ENCODE assay signal across 8 cellular contexts in the genomic region with DNA sequence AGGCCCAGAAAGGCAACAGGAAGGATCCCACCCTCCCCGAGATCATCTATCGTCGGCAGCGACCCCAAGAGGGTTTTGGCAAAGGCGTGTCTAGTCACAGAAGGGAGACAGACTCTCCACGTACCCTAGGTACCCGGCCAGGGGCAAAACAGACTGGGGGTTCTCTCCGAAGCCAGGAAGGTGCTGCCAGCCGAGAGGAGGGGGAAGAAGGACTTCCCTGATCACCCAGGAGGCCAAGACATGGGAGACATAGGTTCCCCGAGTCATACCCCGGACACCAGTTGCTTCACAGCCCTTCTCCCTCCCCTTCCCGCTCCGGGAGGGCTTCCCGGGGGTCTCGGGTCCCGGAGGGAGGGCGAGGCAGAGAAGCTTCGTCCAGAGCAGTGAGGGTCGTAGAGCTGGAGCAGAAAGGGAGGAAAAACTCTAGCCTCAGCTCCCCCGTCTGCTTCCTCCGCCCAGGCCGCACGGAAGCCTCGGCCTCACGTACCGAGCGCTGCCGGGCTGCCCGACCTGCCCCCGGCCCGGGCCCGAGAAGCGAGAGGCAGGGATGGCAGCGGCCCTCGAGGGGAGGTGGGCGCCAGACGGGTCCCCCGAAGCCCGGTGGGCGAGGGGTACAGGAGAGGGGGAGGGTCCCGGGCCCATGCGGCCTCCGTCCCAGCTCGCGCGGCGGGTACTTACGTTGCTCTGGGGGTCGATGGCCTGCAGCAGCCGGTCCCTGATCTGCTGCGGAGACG. TPM values are rescaled to one million over a fixed set of nuclear protein-coding genes. Genes with fewer than 3 reads are reported as not detected.
DNase-seq lines count a peak whose midpoint lies in the region; ATAC-seq and TF ChIP-seq lines count a peak whose summit lies in the region.

No MANE protein-coding gene starts in this region.

- intact Hi-C loops in Calu3 (cut with micrococcal nuclease; ENCODE audit: unreplicated experiment) = no loop called here

- H3K9ac ChIP-seq in trophoblast cell (ENCODE audit: low read length) = peak overlapping the region; percentile 98

- H3K27me3 Mint-ChIP-seq in Calu3 (ENCODE audit: unreplicated experiment) = no peaks in the 10 kb centered on the region

- CTCF ChIA-PET in Calu3 (lab: Charles Lee) = no interaction called here

- H2BK12ac ChIP-seq in trophoblast cell (ENCODE audit: low read length) = peak overlapping the region; percentile 34

- peak overlapping the region; percentile 41 for H2BK120ac ChIP-seq in trophoblast cell (ENCODE audit: insufficient read depth, low read length, poor library complexity)

- peak overlapping the region; percentile 85 for H3K4me3 Mint-ChIP-seq in Calu3 (ENCODE audit: low read depth, unreplicated experiment)

- peak overlapping the region; percentile 85 for H3K4me2 ChIP-seq in trophoblast cell (ENCODE audit: low read length)

- DNase-seq in Calu3 = no peak
- DNase-seq in activated CD8-positive, alpha-beta memory T cell treated with anti-CD3 and anti-CD28 coated beads, Interleukin-2, amount 50 U/mL, for 4 hours = peak; percentile 23
- no peak for DNase-seq in fibroblast of pulmonary artery (ENCODE audit: low read depth)
- DNase-seq in trophoblast cell = no peak
- DNase-seq in SK-N-DZ (ENCODE audit: low spot score) = no peak
- DNase-seq in 8988T = no peak

- peaks cover 13 to 26% of the 10 kb centered on the region in 2 experiments for H3K36me3 ChIP-seq in trophoblast cell (ENCODE audit: control insufficient read depth in 1 of 2, insufficient read depth in 2 of 2, low read length in 2 of 2)

- TF ChIP-seq CTCF in Calu3 (IDR thresholded peaks at IDR 0.05; ENCODE audit: unreplicated experiment) (no peak), fibroblast of pulmonary artery (IDR thresholded peaks at IDR 0.05; ENCODE audit: low read length, missing control alignments) (no peak)

- H4K8ac ChIP-seq in trophoblast cell (ENCODE audit: low read depth, low read length) = peak overlapping the region; percentile 25

- H3K4me3 ChIP-seq in fibroblast of pulmonary artery (replicated peaks; ENCODE audit: low read depth, low read length) (peak overlapping the region; percentile 75), trophoblast cell (ENCODE audit: low read depth, low read length) (peak overlapping the region; percentile 96)

- H3K79me1 ChIP-seq in trophoblast cell (ENCODE audit: low read length) = peaks cover 12% of the 10 kb centered on the region

- H3K4me1 Mint-ChIP-seq in Calu3 (ENCODE audit: low read depth, unreplicated experiment) = peaks cover 9% of the 10 kb centered on the region

- H3K27ac ChIP-seq in trophoblast cell (ENCODE audit: low read depth, low read length) = no peak overlapping the region

- WGBS in trophoblast cell (ENCODE audit: extremely low coverage, insufficient coverage, insufficient read length) = no CpG with 5 or more reads among the region's 52 CpGs

- peak overlapping the region; percentile 50 for H2AFZ ChIP-seq in trophoblast cell (ENCODE audit: insufficient read depth, low read length, poor library complexity)

- BruUV-seq in Calu3 (replicated peaks; lab: Mats Ljungman, UMichigan) = no TSS peak

- peak; percentile 6 for ATAC-seq in HG03280 (IDR thresholded peaks at IDR 0.05; ENCODE audit: unreplicated experiment)
- ATAC-seq in GM21576 (IDR thresholded peaks at IDR 0.05; ENCODE audit: unreplicated experiment) = no peak

- no peaks in the 10 kb centered on the region for H3K9me3 Mint-ChIP-seq in Calu3 (ENCODE audit: low read depth, unreplicated experiment)

- H3K4ac ChIP-seq in trophoblast cell (ENCODE audit: low read depth, low read length) = peak overlapping the region; percentile 98

- H3K36me3 Mint-ChIP-seq in Calu3 (ENCODE audit: insufficient read depth, unreplicated experiment) = peaks cover 35% of the 10 kb centered on the region

- H3K23ac ChIP-seq in trophoblast cell (ENCODE audit: low read length) = no peak overlapping the region

- peak overlapping the region; percentile 49 for H3K18ac ChIP-seq in trophoblast cell (ENCODE audit: low read length)

- H4K12ac ChIP-seq in trophoblast cell (ENCODE audit: low read depth, low read length) = peak overlapping the region; percentile 52

- peak overlapping the region; percentile 57 for H2AK5ac ChIP-seq in trophoblast cell (ENCODE audit: low read length)

- peaks cover 21% of the 10 kb centered on the region for H3K79me2 ChIP-seq in trophoblast cell (ENCODE audit: control insufficient read depth, insufficient read depth, low read length, poor library complexity)

- H2BK5ac ChIP-seq in trophoblast cell (ENCODE audit: low read depth, low read length, poor library complexity) = peak overlapping the region; percentile 34

- no peaks in the 10 kb centered on the region for H3K27me3 ChIP-seq in trophoblast cell (ENCODE audit: insufficient read depth, low read length)

- no peaks in the 10 kb centered on the region for H3K9me3 ChIP-seq in trophoblast cell (ENCODE audit: insufficient read depth, low read depth, low read length)

- H4K91ac ChIP-seq in trophoblast cell (ENCODE audit: low read depth, low read length) = peak overlapping the region; percentile 20

- peak overlapping the region; percentile 90 for H3K14ac ChIP-seq in trophoblast cell (ENCODE audit: low read length)

- peaks cover 0 to 6% of the 10 kb centered on the region in 2 experiments for H3K4me1 ChIP-seq in trophoblast cell (ENCODE audit: control insufficient read depth in 1 of 2, insufficient read depth in 2 of 2, low read length in 2 of 2)

- H3K27ac Mint-ChIP-seq in Calu3 (ENCODE audit: unreplicated experiment) = peak overlapping the region; percentile 67

RNA-seq across cellular contexts. Expression of gene MED26, which starts 0.6 kb away (rescaled TPM):
- 9.0 and 9.6 TPM in 2 replicates for total RNA-seq in Calu3 (2022)
- polyA plus RNA-seq in trophoblast cell (2013) = 10.5 and 11.2 TPM in 2 replicates
- polyA plus RNA-seq in SK-N-DZ (2014; cell fraction: cytosol; rRNA removed) = 3.8 and 4.8 TPM in 2 replicates
- 4.6 and 5.2 TPM in 2 replicates for polyA plus RNA-seq in SK-N-DZ (2014; cell fraction: nucleus; rRNA removed)

RNA-seq across cellular contexts. Expression of gene SMIM7, which starts 32.6 kb away (rescaled TPM):
- 40.9 and 42.3 TPM in 2 replicates for total RNA-seq in Calu3 (2022)
- 65.8 and 66.8 TPM in 2 replicates for polyA plus RNA-seq in trophoblast cell (2013)
- 104 and 126 TPM in 2 replicates for polyA plus RNA-seq in SK-N-DZ (2014; cell fraction: cytosol; rRNA removed)
- polyA plus RNA-seq in SK-N-DZ (2014; cell fraction: nucleus; rRNA removed) = 63.1 and 75.0 TPM in 2 replicates

RNA-seq across cellular contexts. Expression of gene TMEM38A, which starts 33.6 kb away (rescaled TPM):
- total RNA-seq in Calu3 (2022) = 19.2 and 20.1 TPM in 2 replicates
- polyA plus RNA-seq in trophoblast cell (2013) = 1.4 and 1.6 TPM in 2 replicates
- polyA plus RNA-seq in SK-N-DZ (2014; cell fraction: cytosol; rRNA removed) = 10.0 and 11.0 TPM in 2 replicates
- polyA plus RNA-seq in SK-N-DZ (2014; cell fraction: nucleus; rRNA removed) = 7.5 and 10.6 TPM in 2 replicates

RNA-seq across cellular contexts. Expression of gene SLC35E1, which starts 55.1 kb away (rescaled TPM):
- 41.6 and 46.4 TPM in 2 replicates for total RNA-seq in Calu3 (2022)
- polyA plus RNA-seq in trophoblast cell (2013) = 101 TPM in 2 replicates
- polyA plus RNA-seq in SK-N-DZ (2014; cell fraction: cytosol; rRNA removed) = 16.9 and 29.6 TPM in 2 replicates
- polyA plus RNA-seq in SK-N-DZ (2014; cell fraction: nucleus; rRNA removed) = 12.1 and 13.0 TPM in 2 replicates
